8 cellular contexts compared by ENCODE assay signal in genomic region chr1:179586107-179586823, GRCh38. TPM values are rescaled to one million over a fixed set of nuclear protein-coding genes. Genes with fewer than 3 reads are reported as not detected.
DNase-seq lines count a peak whose midpoint lies in the region; ATAC-seq and TF ChIP-seq lines count a peak whose summit lies in the region.

No MANE protein-coding gene starts in this region.

- peak; percentile 95 for ATAC-seq in left lung

- peak; percentile 91 for DNase-seq in ELF-1 (ENCODE audit: low read depth, low spot score)
- peak; percentile 58 for DNase-seq in NCI-H2171 (lab: John Stamatoyannopoulos, UW)
- DNase-seq in colonic mucosa = peak; percentile 72
- peak in 1 of 2 donors; percentile 81 for DNase-seq in left lung
- DNase-seq in tibial nerve (ENCODE audit: low spot score in 2 of 2) = peak in 1 of 2 donors; percentile 27
- DNase-seq in activated effector memory CD4-positive, alpha-beta T cell treated with anti-CD3 and anti-CD28 coated beads, Interleukin-2, amount 50 U/mL, for 16 hours = no peak
- DNase-seq in putamen (ENCODE audit: low spot score) = no peak
- no peak for DNase-seq in OCI-M2 (lab: John Stamatoyannopoulos, UW; ENCODE audit: unreplicated experiment)

- H3K9me3 ChIP-seq in colonic mucosa (no peaks in the 10 kb centered on the region), left lung (no peaks in the 10 kb centered on the region), tibial nerve (peaks cover 0 to 24% (median 0%) of the 10 kb centered on the region in 4 donors)

- TF ChIP-seq POLR2A in tibial nerve (IDR thresholded peaks at IDR 0.05) = no peak

- intact Hi-C loops in colonic mucosa (cut with DNase I) (no loop called here), left lung (cut with DNase I) (no loop called here)

- WGBS in tibial nerve, 2 donors = 4 to 7% methylated on average over 33 to 45 of the region's 60 CpGs

- no peak for TF ChIP-seq EP300 in tibial nerve (IDR thresholded peaks at IDR 0.05)

- peak overlapping the region in 1 of 2 donors; percentile 41 for H3K9ac ChIP-seq in colonic mucosa (ENCODE audit: low read depth in 2 of 2, low read length in 2 of 2)

- H3K4me1 ChIP-seq in colonic mucosa = no peaks in the 10 kb centered on the region
- no peaks in the 10 kb centered on the region for H3K4me1 ChIP-seq in left lung
- peaks cover 0 to 10% (median 5%) of the 10 kb centered on the region in 4 donors for H3K4me1 ChIP-seq in tibial nerve

- H3K27me3 ChIP-seq in colonic mucosa (no peaks in the 10 kb centered on the region), left lung (peaks cover 0 to 75% of the 10 kb centered on the region in 2 donors), tibial nerve (peaks cover 0 to 10% of the 10 kb centered on the region in 2 donors)

- H3K4me3 ChIP-seq in colonic mucosa (peak overlapping the region; percentile 34), left lung (peak overlapping the region in 1 of 2 donors; percentile 32), tibial nerve (peak overlapping the region; percentile 26 to 54 (median 30))

- peak; percentile 66 for TF ChIP-seq CTCF in colonic mucosa (IDR thresholded peaks at IDR 0.05)
- TF ChIP-seq CTCF in left lung (IDR thresholded peaks at IDR 0.05) = peak; percentile 23 to 24
- TF ChIP-seq CTCF in tibial nerve (IDR thresholded peaks at IDR 0.05) = peak in 3 of 5 experiments; percentile 36 to 41 (median 39)

- H3K36me3 ChIP-seq in colonic mucosa (no peaks in the 10 kb centered on the region), left lung (no peaks in the 10 kb centered on the region), tibial nerve (no peaks in the 10 kb centered on the region)

- no peak overlapping the region for H3K27ac ChIP-seq in colonic mucosa
- H3K27ac ChIP-seq in left lung = no peak overlapping the region
- H3K27ac ChIP-seq in tibial nerve = peak overlapping the region; percentile 45 to 88 (median 63)

RNA-seq across cellular contexts. Expression of gene TDRD5, which starts 5.4 kb away (rescaled TPM):
- total RNA-seq in colonic mucosa (1 to 10 TPM in 1 of 2 donors, under 1 TPM in 1; 0.80 to 2.4 TPM), left lung (under 1 TPM; 0.16 to 0.50 TPM), tibial nerve (under 1 TPM in 3 of 4 donors, not detected in 1; 0.21 to 0.59 (median 0.44) TPM)

RNA-seq across cellular contexts. Expression of gene NPHS2, which starts 10.5 kb away (rescaled TPM):
- total RNA-seq in colonic mucosa = not detected
- total RNA-seq in left lung = not detected
- not detected for total RNA-seq in tibial nerve

Comparison
In these comparisons a context has a peak if more than half of its experiments do, and no peak if none do; other contexts are left out.
1. DNase-seq: peak in ELF-1 (single experiment), NCI-H2171 (single experiment) and colonic mucosa (single experiment); none in activated effector memory CD4-positive, alpha-beta T cell treated with anti-CD3 and anti-CD28 coated beads, Interleukin-2, amount 50 U/mL, for 16 hours (single experiment), putamen (single experiment) and OCI-M2 (single experiment).
2. H3K27ac ChIP-seq: peak in tibial nerve (4 of 4); none in colonic mucosa (single experiment) and left lung (0 of 2).
3. Peak in every context shown above with its lines, with median percentiles within 50 percentile points of each other: CTCF ChIP-seq.